Comparison of ENCODE assay signal across 19 cellular contexts in the genomic region with DNA sequence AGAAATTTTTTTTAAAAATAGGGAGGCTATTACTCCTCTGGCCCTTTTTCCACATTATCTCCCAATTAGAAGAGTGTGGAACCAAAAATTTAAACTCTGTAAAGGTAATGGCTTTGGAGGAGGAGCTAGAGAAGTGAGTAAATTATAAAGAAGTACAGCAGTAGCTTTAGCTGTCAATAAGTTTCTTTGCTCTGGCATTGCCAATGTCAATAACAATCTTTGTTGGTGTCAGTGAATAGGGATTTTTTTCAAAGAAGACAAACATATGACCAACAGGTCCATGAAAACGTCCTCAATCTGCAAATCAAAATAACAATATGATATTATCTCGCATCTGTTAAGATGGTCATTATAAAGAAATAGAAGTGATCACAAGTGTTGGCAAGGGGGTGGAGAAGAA.
"Had no signal": no experiment of that assay in that cellular context is flagged by ENCODE, and none has a peak within 500 bp of the region (broad histone marks: within the 10 kb centered on the region; RNA-seq: fewer than 3 reads in every experiment).

No MANE protein-coding gene starts in this region.

- DNase-seq: central memory CD4-positive, alpha-beta T cell; dorsolateral prefrontal cortex; effector CD8-positive, alpha-beta T cell; foreskin melanocyte; head of caudate nucleus; hippocampal formation; kidney glomerular epithelial cell; lower lobe of right lung; naive thymus-derived CD4-positive, alpha-beta T cell; posterior cingulate gyrus; small intestine; stimulated activated CD4-positive, alpha-beta T cell treated with anti-CD3 and anti-CD28 coated beads, Interleukin-4, amount 100 ng/mL, for 1 hour; stimulated activated naive B cell treated with anti-CD40 and anti-IgM and Interleukin-4, amounts not matched to agents 10 μg/mL and 1 μg/mL and 100 μg/mL, for 72 hours; stimulated activated naive CD8-positive, alpha-beta T cell treated with anti-CD3 and anti-CD28 coated beads, Interleukin-15, amount 100 ng/mL, for 72 hours; testis had no signal

- H3K27me3 ChIP-seq: dorsolateral prefrontal cortex, neutrophil, right atrium auricular region, testis, tibial nerve had no signal

- H3K4me3 ChIP-seq: coronary artery, dorsolateral prefrontal cortex, lower lobe of right lung, right atrium auricular region, testis, tibial nerve had no signal

- H3K4me1 ChIP-seq: lower lobe of right lung, right atrium auricular region, testis, tibial nerve had no signal

- H3K27ac ChIP-seq: coronary artery, dorsolateral prefrontal cortex, lower lobe of right lung, neutrophil, right atrium auricular region, testis, tibial nerve had no signal

- H3K9me3 ChIP-seq: lower lobe of right lung, neutrophil, right atrium auricular region, testis, tibial nerve had no signal

- H3K36me3 ChIP-seq: lower lobe of right lung, neutrophil, right atrium auricular region, tibial nerve had no signal
